ENCODE assay signal across 22 cellular contexts in genomic region chr2:111025288-111025687, GRCh38.
"Had no signal": no experiment of that assay in that cellular context is flagged by ENCODE, and none has a peak within 500 bp of the region (broad histone marks: within the 10 kb centered on the region; RNA-seq: fewer than 3 reads in every experiment).

No MANE protein-coding gene starts in this region.

- H3K27ac Mint-ChIP-seq: brain, immature natural killer cell, naive B cell, neural progenitor cell had no signal

- ATAC-seq: activated CD4-positive, CD25-positive, alpha-beta regulatory T cell treated with anti-CD3 and anti-CD28 coated beads, Interleukin-2, amount 50 U/mL, for 24 hours; foreskin keratinocyte; left lobe of liver; lower lobe of right lung; upper lobe of right lung had no signal

- H3K4me3 Mint-ChIP-seq: brain, immature natural killer cell, naive B cell, neural progenitor cell had no signal

- DNase-seq: activated CD4-positive, alpha-beta T cell treated with anti-CD3 and anti-CD28 coated beads, Interleukin-2, amount 50 U/mL, for 1 hour; activated gamma-delta T cell; activated naive CD4-positive, alpha-beta T cell treated with anti-CD3 and anti-CD28 coated beads, Interleukin-2, amount 50 U/mL, for 16 hours; aorta; dermis blood vessel endothelial cell; effector memory CD4-positive, alpha-beta T cell; foreskin keratinocyte; immature natural killer cell; lower lobe of right lung; mesendoderm; naive B cell; ovary; spleen; stimulated activated CD4-positive, alpha-beta T cell treated with anti-CD3 and anti-CD28 coated beads, Interleukin-4, amount 100 ng/mL, for 1 hour; stimulated activated naive CD4-positive, alpha-beta T cell treated with Interleukin-2 at 50 U/mL for 16 hours; substantia nigra; thyroid gland; upper lobe of right lung had no signal

- H3K9me3 Mint-ChIP-seq: immature natural killer cell, naive B cell had no signal

- H3K36me3 Mint-ChIP-seq: brain, immature natural killer cell, naive B cell, neural progenitor cell had no signal

- H3K4me1 Mint-ChIP-seq: naive B cell had no signal
